In genomic region chr3:55330355-55330754, GRCh38 we compare ENCODE assay signal across 12 cellular contexts.
DNase-seq lines count a peak whose midpoint lies in the region; ATAC-seq and TF ChIP-seq lines count a peak whose summit lies in the region.
"Had no signal": no experiment of that assay in that cellular context is flagged by ENCODE, and none has a peak within 500 bp of the region (broad histone marks: within the 10 kb centered on the region; RNA-seq: fewer than 3 reads in every experiment).

No MANE protein-coding gene starts in this region.

- CTCF ChIA-PET in CD8-positive, alpha-beta memory T cell (lab: Charles Lee), result interaction anchor here (0.7 kb wide), 1 partner anchor 15 kb away, joined by 3 read pairs; no protein-coding TSS in a partner anchor

- H3K36me3 Mint-ChIP-seq in CD8-positive, alpha-beta memory T cell, result no peaks in the 10 kb centered on the region

- POLR2A ChIA-PET in CD8-positive, alpha-beta memory T cell (lab: Charles Lee), result no interaction called here

- TF ChIP-seq CTCF in epithelial cell of esophagus (IDR thresholded peaks at IDR 0.05; ENCODE audit: insufficient read depth, low read depth, low read length, missing control alignments), result no peak

- H3K4me3 ChIP-seq in epithelial cell of esophagus (ENCODE audit: low read length), result no peak overlapping the region
- no peak overlapping the region for H3K4me3 ChIP-seq in CD8-positive, alpha-beta memory T cell (ENCODE audit: low read length)
- H3K4me3 ChIP-seq: testis had no signal

- no peaks in the 10 kb centered on the region for H3K4me1 Mint-ChIP-seq in CD8-positive, alpha-beta memory T cell

- H3K9me3 Mint-ChIP-seq in CD8-positive, alpha-beta memory T cell, result peaks cover 0 to 15% (median 2%) of the 10 kb centered on the region in 5 donors

- no peaks in the 10 kb centered on the region for H3K36me3 ChIP-seq in CD8-positive, alpha-beta memory T cell (ENCODE audit: insufficient read depth, low read length)

- peak; percentile 24 for DNase-seq in DMS53 treated with DMSO at 0.1 percent for 48 hours (lab: John Stamatoyannopoulos, UW; ENCODE audit: unreplicated experiment)
- peak; percentile 96 for DNase-seq in NCI-H226
- DNase-seq in epithelial cell of esophagus (ENCODE audit: low read depth), result peak; percentile 63
- DNase-seq in non-pigmented ciliary epithelial cell (ENCODE audit: low read depth), result peak; percentile 96
- DNase-seq in CD8-positive, alpha-beta memory T cell, result no peak
- DNase-seq in SKM-1 treated with dmso at 0.1 percent for 144 hours (lab: John Stamatoyannopoulos, UW; ENCODE audit: unreplicated experiment), result no peak
- DNase-seq in ureter (ENCODE audit: low spot score), result no peak
- DNase-seq: left cardiac atrium, NCI-H1105 treated with DMSO at 0.1 percent for 48 hours, testis had no signal

- no peak overlapping the region for H3K4me3 Mint-ChIP-seq in CD8-positive, alpha-beta memory T cell
- H3K4me3 Mint-ChIP-seq: dendritic cell treated with granulocyte-macrophage colony-stimulating factor and Interleukin-4, amounts not matched to agents 40 ng/mL and 50 ng/mL, for 4 days had no signal

- H3K27ac ChIP-seq in CD8-positive, alpha-beta memory T cell (ENCODE audit: low read depth, low read length), result no peak overlapping the region
- H3K27ac ChIP-seq: testis had no signal

- no peaks in the 10 kb centered on the region for H3K27me3 ChIP-seq in CD8-positive, alpha-beta memory T cell (ENCODE audit: insufficient read depth, low read length, poor library complexity, severe bottlenecking)
- H3K27me3 ChIP-seq: testis had no signal

- H3K27ac Mint-ChIP-seq in CD8-positive, alpha-beta memory T cell, result no peak overlapping the region
- H3K27ac Mint-ChIP-seq: dendritic cell treated with granulocyte-macrophage colony-stimulating factor and Interleukin-4, amounts not matched to agents 40 ng/mL and 50 ng/mL, for 4 days had no signal

- H3K27me3 Mint-ChIP-seq in CD8-positive, alpha-beta memory T cell, result peaks cover 0 to 2% of the 10 kb centered on the region in 2 donors
- H3K27me3 Mint-ChIP-seq: dendritic cell treated with granulocyte-macrophage colony-stimulating factor and Interleukin-4, amounts not matched to agents 40 ng/mL and 50 ng/mL, for 4 days had no signal

- H3K4me1 ChIP-seq in CD8-positive, alpha-beta memory T cell (ENCODE audit: insufficient read depth, low read length), result no peaks in the 10 kb centered on the region

- no peaks in the 10 kb centered on the region for H3K9me3 ChIP-seq in CD8-positive, alpha-beta memory T cell (ENCODE audit: low read length)
- H3K9me3 ChIP-seq: testis had no signal

- no peak for ATAC-seq in GM21367 (IDR thresholded peaks at IDR 0.05; ENCODE audit: unreplicated experiment)

Comparison
In these comparisons a context has a peak if more than half of its experiments do, and no peak if none do; other contexts are left out.
1. DNase-seq: peak in DMS53 treated with DMSO at 0.1 percent for 48 hours (single experiment), NCI-H226 (single experiment), epithelial cell of esophagus (single experiment) and non-pigmented ciliary epithelial cell (single experiment); none in CD8-positive, alpha-beta memory T cell (0 of 5), SKM-1 treated with dmso at 0.1 percent for 144 hours (single experiment) and ureter (single experiment).